Comparison of ENCODE assay signal across 18 cellular contexts in genomic region chr2:219404291-219404910, GRCh38. TPM values are rescaled to one million over a fixed set of nuclear protein-coding genes. Genes with fewer than 3 reads are reported as not detected.
DNase-seq lines count a peak whose midpoint lies in the region; ATAC-seq and TF ChIP-seq lines count a peak whose summit lies in the region.
"Had no signal": no experiment of that assay in that cellular context is flagged by ENCODE, and none has a peak within 500 bp of the region (broad histone marks: within the 10 kb centered on the region; RNA-seq: fewer than 3 reads in every experiment).

No MANE protein-coding gene starts in this region.

- H3K27me3 ChIP-seq in GM23338 (ENCODE audit: insufficient read depth) (no peaks in the 10 kb centered on the region), sigmoid colon (no peaks in the 10 kb centered on the region)
- H3K27me3 ChIP-seq: thyroid gland had no signal

- H3K36me3 ChIP-seq in GM23338 (ENCODE audit: insufficient read depth) (no peaks in the 10 kb centered on the region), sigmoid colon (no peaks in the 10 kb centered on the region)
- H3K36me3 ChIP-seq: thyroid gland had no signal

- no peaks in the 10 kb centered on the region; the same call in 1 of the 2 replicates for H3F3A ChIP-seq in GM23338 (replicated peaks; ENCODE audit: low read depth)

- H3K36me3 Mint-ChIP-seq in GM23338 (ENCODE audit: low read depth), result no peaks in the 10 kb centered on the region
- peaks cover 7% of the 10 kb centered on the region for H3K36me3 Mint-ChIP-seq in dendritic cell treated with granulocyte-macrophage colony-stimulating factor and Interleukin-4, amounts not matched to agents 40 ng/mL and 50 ng/mL, for 4 days (ENCODE audit: low read depth)
- no peaks in the 10 kb centered on the region for H3K36me3 Mint-ChIP-seq in activated CD4-positive, alpha-beta memory T cell treated with anti-CD3 and anti-CD28 coated beads for 36 hours
- H3K36me3 Mint-ChIP-seq: activated naive CD8-positive, alpha-beta T cell treated with anti-CD3 and anti-CD28 coated beads, Interleukin-2, amount 10 ng/mL, durations not matched to agents 7 days and 5 days had no signal

- no peak overlapping the region for H3K27ac Mint-ChIP-seq in GM23338
- peak overlapping the region; percentile 66 for H3K27ac Mint-ChIP-seq in dendritic cell treated with granulocyte-macrophage colony-stimulating factor and Interleukin-4, amounts not matched to agents 40 ng/mL and 50 ng/mL, for 4 days
- no peak overlapping the region for H3K27ac Mint-ChIP-seq in activated CD4-positive, alpha-beta memory T cell treated with anti-CD3 and anti-CD28 coated beads for 36 hours
- H3K27ac Mint-ChIP-seq: activated naive CD8-positive, alpha-beta T cell treated with anti-CD3 and anti-CD28 coated beads, Interleukin-2, amount 10 ng/mL, durations not matched to agents 7 days and 5 days; activated T-cell treated with anti-CD3 and anti-CD28 coated beads, Interleukin-2, amount 50 U/mL, for 24 hours had no signal

- peak; percentile 8 for ATAC-seq in GM23338

- no peak for TF ChIP-seq POLR2A in sigmoid colon (IDR thresholded peaks at IDR 0.05)

- no peak overlapping the region for H3K4me3 Mint-ChIP-seq in GM23338
- no peak overlapping the region for H3K4me3 Mint-ChIP-seq in dendritic cell treated with granulocyte-macrophage colony-stimulating factor and Interleukin-4, amounts not matched to agents 40 ng/mL and 50 ng/mL, for 4 days
- H3K4me3 Mint-ChIP-seq in activated CD4-positive, alpha-beta memory T cell treated with anti-CD3 and anti-CD28 coated beads for 36 hours, result no peak overlapping the region
- H3K4me3 Mint-ChIP-seq: activated naive CD8-positive, alpha-beta T cell treated with anti-CD3 and anti-CD28 coated beads, Interleukin-2, amount 10 ng/mL, durations not matched to agents 7 days and 5 days; activated T-cell treated with anti-CD3 and anti-CD28 coated beads, Interleukin-2, amount 50 U/mL, for 24 hours had no signal

- H3K4me3 ChIP-seq in GM23338 (no peak overlapping the region), sigmoid colon (peak overlapping the region in 2 of 4 donors; percentile 3 to 28)
- H3K4me3 ChIP-seq: A549, thyroid gland had no signal

- peak overlapping the region; percentile 97 for H2AFZ ChIP-seq in GM23338

- no peak for TF ChIP-seq CTCF in GM23338 (conservative IDR thresholded peaks at IDR 0.05; ENCODE audit: low read depth in 2 of 2)
- peak in 1 of 4 experiments; percentile 20 for TF ChIP-seq CTCF in sigmoid colon (IDR thresholded peaks at IDR 0.05)

- peaks cover 38% of the 10 kb centered on the region for H3K4me1 Mint-ChIP-seq in GM23338
- peaks cover 62% of the 10 kb centered on the region for H3K4me1 Mint-ChIP-seq in dendritic cell treated with granulocyte-macrophage colony-stimulating factor and Interleukin-4, amounts not matched to agents 40 ng/mL and 50 ng/mL, for 4 days (ENCODE audit: low read depth)
- H3K4me1 Mint-ChIP-seq in activated CD4-positive, alpha-beta memory T cell treated with anti-CD3 and anti-CD28 coated beads for 36 hours (ENCODE audit: low read depth), result no peaks in the 10 kb centered on the region
- H3K4me1 Mint-ChIP-seq: activated naive CD8-positive, alpha-beta T cell treated with anti-CD3 and anti-CD28 coated beads, Interleukin-2, amount 10 ng/mL, durations not matched to agents 7 days and 5 days had no signal

- 85 to 90% methylated on average over 10 of the region's 10 CpGs for WGBS in sigmoid colon, 2 donors

- H4K20me1 ChIP-seq in GM23338 (replicated peaks; ENCODE audit: insufficient read depth), result no peaks in the 10 kb centered on the region

- peaks cover 15% of the 10 kb centered on the region for H3K27me3 Mint-ChIP-seq in GM23338 (ENCODE audit: insufficient read depth, low read depth, poor library complexity)
- H3K27me3 Mint-ChIP-seq in dendritic cell treated with granulocyte-macrophage colony-stimulating factor and Interleukin-4, amounts not matched to agents 40 ng/mL and 50 ng/mL, for 4 days, result peaks cover 27% of the 10 kb centered on the region
- peaks cover 5% of the 10 kb centered on the region for H3K27me3 Mint-ChIP-seq in activated CD4-positive, alpha-beta memory T cell treated with anti-CD3 and anti-CD28 coated beads for 36 hours
- H3K27me3 Mint-ChIP-seq: activated T-cell treated with anti-CD3 and anti-CD28 coated beads, Interleukin-2, amount 50 U/mL, for 24 hours had no signal

- CTCF ChIA-PET in activated CD4-positive, alpha-beta memory T cell treated with anti-CD3 and anti-CD28 coated beads for 36 hours (lab: Charles Lee), result interaction anchor here (0.6 to 4.9 kb wide), 9 partner anchors 12 to 158 kb away, joined by 3 to 118 read pairs (median 3); partner anchors contain the start of gene DES

- POLR2A ChIA-PET in activated CD4-positive, alpha-beta memory T cell treated with anti-CD3 and anti-CD28 coated beads for 36 hours (lab: Charles Lee), result no interaction called here

- H3K4me1 ChIP-seq in GM23338 (ENCODE audit: insufficient read depth), result peaks cover 16% of the 10 kb centered on the region
- peaks cover 0 to 68% (median 51%) of the 10 kb centered on the region in 4 donors for H3K4me1 ChIP-seq in sigmoid colon

- no peak overlapping the region for H3K27ac ChIP-seq in GM23338 (ENCODE audit: low read depth)
- H3K27ac ChIP-seq in sigmoid colon, result peak overlapping the region; percentile 88 to 99 (median 96)
- H3K27ac ChIP-seq: A549, thyroid gland had no signal

- H3K79me2 ChIP-seq in GM23338 (replicated peaks; ENCODE audit: insufficient read depth), result no peaks in the 10 kb centered on the region

- H3K4me2 ChIP-seq in GM23338, result peak overlapping the region; percentile 65; the same call in 1 of the 2 replicates
- H3K4me2 ChIP-seq: A549 had no signal

- TF ChIP-seq EP300 in sigmoid colon (IDR thresholded peaks at IDR 0.05), result peak in 1 of 4 donors; percentile 6

- intact Hi-C loops in dendritic cell treated with granulocyte-macrophage colony-stimulating factor and Interleukin-4, amounts not matched to agents 40 ng/mL and 50 ng/mL, for 4 days (cut with micrococcal nuclease), result no loop called here
- intact Hi-C loops in sigmoid colon (cut with DNase I), result loop anchor here (2.0 kb wide), 1 partner anchor 118 kb away; no protein-coding TSS in a partner anchor
- intact Hi-C loops in activated CD4-positive, alpha-beta memory T cell treated with anti-CD3 and anti-CD28 coated beads for 36 hours (cut with micrococcal nuclease), result no loop called here

- H3K9me3 Mint-ChIP-seq in GM23338, result no peaks in the 10 kb centered on the region
- H3K9me3 Mint-ChIP-seq in dendritic cell treated with granulocyte-macrophage colony-stimulating factor and Interleukin-4, amounts not matched to agents 40 ng/mL and 50 ng/mL, for 4 days, result no peaks in the 10 kb centered on the region
- no peaks in the 10 kb centered on the region for H3K9me3 Mint-ChIP-seq in activated CD4-positive, alpha-beta memory T cell treated with anti-CD3 and anti-CD28 coated beads for 36 hours
- H3K9me3 Mint-ChIP-seq: activated naive CD8-positive, alpha-beta T cell treated with anti-CD3 and anti-CD28 coated beads, Interleukin-2, amount 10 ng/mL, durations not matched to agents 7 days and 5 days; activated T-cell treated with anti-CD3 and anti-CD28 coated beads, Interleukin-2, amount 50 U/mL, for 24 hours had no signal

- DNase-seq in GM23338 (ENCODE audit: low spot score), result peak; percentile 45
- DNase-seq in left kidney (ENCODE audit: low read depth, low spot score), result peak; percentile 30
- DNase-seq in sigmoid colon, result no peak
- no peak for DNase-seq in activated CD4-positive, alpha-beta memory T cell treated with anti-CD3 and anti-CD28 coated beads for 36 hours
- DNase-seq in stimulated activated CD8-positive, alpha-beta memory T cell treated with anti-CD3 and anti-CD28 coated beads, Interleukin-4, amount 100 ng/mL, for 48 hours, result no peak
- DNase-seq in Kasumi-1 (lab: John Stamatoyannopoulos, UW), result no peak
- no peak for DNase-seq in NCI-H1436 treated with DMSO at 0.1 percent for 48 hours (lab: John Stamatoyannopoulos, UW)
- DNase-seq: activated naive CD8-positive, alpha-beta T cell treated with anti-CD3 and anti-CD28 coated beads, Interleukin-2, amount 10 ng/mL, durations not matched to agents 7 days and 5 days; activated T-cell treated with anti-CD3 and anti-CD28 coated beads, Interleukin-2, amount 50 U/mL, for 24 hours; cerebellar nuclear complex; DMS53; foreskin fibroblast; NCI-H748 treated with DMSO at 0.1 percent for 48 hours; stimulated activated CD4-positive, alpha-beta T cell treated with anti-CD3 and anti-CD28 coated beads, Interleukin-4, amount 100 ng/mL, for 1 hour; thyroid gland had no signal

- no peaks in the 10 kb centered on the region for H3K9me2 ChIP-seq in GM23338 (ENCODE audit: insufficient read depth)

- H3K9me3 ChIP-seq in sigmoid colon, result no peaks in the 10 kb centered on the region
- H3K9me3 ChIP-seq: A549, thyroid gland had no signal

TF ChIP-seq in GM23338, 12 proteins besides CTCF, POLR2A, EP300 and RAD21 (continues in another document):
- TF ChIP-seq ETS1 (IDR thresholded peaks at IDR 0.05) (no peak), NANOG (IDR thresholded peaks at IDR 0.05; ENCODE audit: borderline replicate concordance) (no peak)

RNA-seq across cellular contexts. Expression of gene DES, which starts 13.8 kb away (rescaled TPM):
- 2.0 and 6.1 TPM in 2 replicates for total RNA-seq in GM23338 (2014; rRNA removed; shearing (Covaris generic))
- polyA plus RNA-seq in GM23338 (2016; fragmentation: Nextera tagmentation; extraction: Ambion mirVana) (1.0 and 1.3 TPM in 2 replicates), sigmoid colon (100 to 1,000 TPM in 2 of 3 donors, 10 to 100 TPM in 1; 35.1 to 264 (median 162) TPM)
- total RNA-seq in sigmoid colon, result over 10,000 TPM in 3 of 4 donors, 1,000 to 10,000 TPM in 1; 7,366 to 30,562 (median 13,340) TPM
- not detected for total RNA-seq in activated CD4-positive, alpha-beta memory T cell treated with anti-CD3 and anti-CD28 coated beads for 36 hours
- total RNA-seq: activated naive CD8-positive, alpha-beta T cell treated with anti-CD3 and anti-CD28 coated beads, Interleukin-2, amount 10 ng/mL, durations not matched to agents 7 days and 5 days had no signal
- polyA plus RNA-seq: neural cell had no signal

RNA-seq across cellular contexts. Expression of gene DNPEP, which starts 16.7 kb away (rescaled TPM):
- 58.8 and 67.9 TPM in 2 replicates for total RNA-seq in GM23338 (2014; rRNA removed; shearing (Covaris generic))
- 44.9 and 49.2 TPM in 2 replicates for polyA plus RNA-seq in GM23338 (2016; fragmentation: Nextera tagmentation; extraction: Ambion mirVana)
- total RNA-seq in sigmoid colon, result 10 to 100 TPM; 43.2 to 62.8 (median 53.1) TPM
- polyA plus RNA-seq in sigmoid colon, result 100 to 1,000 TPM; 108 to 137 (median 132) TPM
- total RNA-seq in activated CD4-positive, alpha-beta memory T cell treated with anti-CD3 and anti-CD28 coated beads for 36 hours, result 10 to 100 TPM; 71.6 to 74.2 TPM

RNA-seq across cellular contexts. Expression of gene SPEG, which starts 30.2 kb away (rescaled TPM):
- total RNA-seq in GM23338 (2014; rRNA removed; shearing (Covaris generic)), result 32.4 and 32.6 TPM in 2 replicates
- polyA plus RNA-seq in GM23338 (2016; fragmentation: Nextera tagmentation; extraction: Ambion mirVana), result 12.6 and 12.9 TPM in 2 replicates
- total RNA-seq in sigmoid colon, result 100 to 1,000 TPM; 123 to 321 (median 194) TPM
- polyA plus RNA-seq in sigmoid colon, result 10 to 100 TPM in 2 of 3 donors, 1 to 10 TPM in 1; 6.0 to 25.4 (median 13.4) TPM
- total RNA-seq in activated CD4-positive, alpha-beta memory T cell treated with anti-CD3 and anti-CD28 coated beads for 36 hours, result 1 to 10 TPM; 1.1 to 1.7 TPM

Comparison
In these comparisons a context has a peak if more than half of its experiments do, and no peak if none do; other contexts are left out.
1. DNase-seq: peak in GM23338 (single experiment) and left kidney (single experiment); none in sigmoid colon (single experiment), activated CD4-positive, alpha-beta memory T cell treated with anti-CD3 and anti-CD28 coated beads for 36 hours (single experiment), stimulated activated CD8-positive, alpha-beta memory T cell treated with anti-CD3 and anti-CD28 coated beads, Interleukin-4, amount 100 ng/mL, for 48 hours (single experiment), Kasumi-1 (0 of 2) and NCI-H1436 treated with DMSO at 0.1 percent for 48 hours (single experiment).
2. RNA of gene DES, which starts 13.8 kb away (total RNA-seq): 7,366 to 30,562 TPM in sigmoid colon; 2.0 to 6.1 TPM in GM23338 and not detected in activated CD4-positive, alpha-beta memory T cell treated with anti-CD3 and anti-CD28 coated beads for 36 hours; every median in the first group is over 1,000 times any median in the second.
3. RNA of gene SPEG, which starts 30.2 kb away (total RNA-seq): 123 to 321 TPM in sigmoid colon and 32.4 to 32.6 TPM in GM23338; 1.1 to 1.7 TPM in activated CD4-positive, alpha-beta memory T cell treated with anti-CD3 and anti-CD28 coated beads for 36 hours; every median in the first group is over 10 times any median in the second.